Comparison of ENCODE assay signal across 10 cellular contexts in the genomic region with DNA sequence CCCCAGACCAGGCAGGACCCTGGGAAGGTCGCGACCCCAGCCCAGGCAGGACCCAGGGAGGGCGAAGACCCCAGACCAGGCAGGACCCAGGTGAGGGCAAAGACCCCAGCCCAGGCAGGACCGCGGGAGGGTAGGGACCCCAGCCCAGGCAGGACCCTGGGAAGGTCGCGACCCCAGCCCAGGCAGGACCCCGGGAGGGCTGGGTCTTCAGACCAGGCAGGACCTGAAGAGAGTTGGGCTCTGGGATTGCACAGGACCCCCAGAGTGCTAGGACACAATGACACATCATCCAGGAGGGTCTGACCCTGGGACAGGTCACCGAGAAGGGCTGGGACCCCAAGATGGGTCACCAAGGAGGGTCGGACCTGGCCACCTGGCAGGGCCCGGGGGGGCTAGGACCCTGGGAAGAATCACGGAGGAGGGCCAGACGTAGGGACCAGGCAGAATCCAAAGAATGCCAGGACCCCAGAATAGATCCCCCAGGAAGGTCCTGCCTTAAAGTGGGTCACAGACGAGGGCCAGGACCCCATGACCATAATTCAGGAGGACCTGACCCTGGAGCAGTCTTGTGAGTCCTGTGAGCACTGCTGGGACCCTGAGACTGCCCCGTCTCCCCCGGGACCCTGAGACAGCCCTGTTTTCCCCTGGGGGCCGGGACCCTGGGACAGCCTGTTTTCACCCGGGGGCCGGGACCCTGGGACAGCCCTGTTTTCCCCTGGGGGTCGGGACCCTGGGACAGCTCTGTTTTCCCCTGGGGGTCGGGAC. TPM values are rescaled to one million over a fixed set of nuclear protein-coding genes. Genes with fewer than 3 reads are reported as not detected.
DNase-seq lines count a peak whose midpoint lies in the region; ATAC-seq, FAIRE-seq and TF ChIP-seq lines count a peak whose summit lies in the region.
"Had no signal": no experiment of that assay in that cellular context is flagged by ENCODE, and none has a peak within 500 bp of the region (broad histone marks: within the 10 kb centered on the region; RNA-seq: fewer than 3 reads in every experiment).

No MANE protein-coding gene starts in this region.

- intact Hi-C loops in spleen (cut with DNase I; ENCODE audit: low total_unique reads) = no loop called here

- no peak overlapping the region for H2AFZ ChIP-seq in astrocyte (ENCODE audit: low read depth, low read length)

- peaks cover 57% of the 10 kb centered on the region for H3K79me2 ChIP-seq in astrocyte (ENCODE audit: insufficient read depth, low read length)

- no peaks in the 10 kb centered on the region for H3K9me3 ChIP-seq in astrocyte (ENCODE audit: insufficient read depth, low read depth, low read length)
- no peaks in the 10 kb centered on the region for H3K9me3 ChIP-seq in iPS-18a (ENCODE audit: control insufficient read depth, low read depth, low read length)
- no peaks in the 10 kb centered on the region for H3K9me3 ChIP-seq in spleen

- H4K20me1 ChIP-seq in astrocyte (ENCODE audit: insufficient read depth, low read length) = peaks cover 42% of the 10 kb centered on the region

- DNase-seq in H7 = no peak
- no peak for DNase-seq in astrocyte (ENCODE audit: low read depth)
- peak; percentile 77 for DNase-seq in spleen
- no peak for DNase-seq in NCI-H2227 treated with DMSO at 0.1 percent for 48 hours (lab: John Stamatoyannopoulos, UW)
- no peak for DNase-seq in activated CD8-positive, alpha-beta memory T cell treated with anti-CD3 and anti-CD28 coated beads, Interleukin-2, amount 50 U/mL, for 48 hours
- DNase-seq: KG1 had no signal

- no peak for ATAC-seq in HG03280 (IDR thresholded peaks at IDR 0.05; ENCODE audit: unreplicated experiment)
- no peak for ATAC-seq in activated CD4-positive, CD25-positive, alpha-beta regulatory T cell treated with anti-CD3 and anti-CD28 coated beads, Interleukin-2, amount 50 U/mL, for 24 hours
- ATAC-seq: activated naive CD4-positive, alpha-beta T cell treated with anti-CD3 and anti-CD28 coated beads, Interleukin-2, amount 50 U/mL, for 72 hours had no signal

- H3K27ac ChIP-seq in astrocyte (ENCODE audit: low read depth, low read length) (no peak overlapping the region), iPS-18a (ENCODE audit: low read length) (no peak overlapping the region), spleen (peak overlapping the region in 3 of 8 donors; percentile 21 to 97 (median 32))

- TF ChIP-seq CTCF in astrocyte (IDR thresholded peaks at IDR 0.05; ENCODE audit: insufficient read depth, low read depth, low read length) = no peak
- no peak for TF ChIP-seq CTCF in spleen (IDR thresholded peaks at IDR 0.05 in 8 of 11, conservative IDR thresholded peaks at IDR 0.05 in 3 of 11)

- H3K4me1 ChIP-seq in astrocyte (ENCODE audit: insufficient read depth, low read length) (peaks cover 10% of the 10 kb centered on the region), iPS-18a (ENCODE audit: control insufficient read depth, low read depth, low read length) (peaks cover 5% of the 10 kb centered on the region), spleen (peaks cover 12 to 72% (median 42%) of the 10 kb centered on the region in 6 donors)

- H3K9ac ChIP-seq in astrocyte (ENCODE audit: low read length) (peak overlapping the region; percentile 98), iPS-18a (ENCODE audit: low read length) (peak overlapping the region; percentile 4)

- H3K27me3 Mint-ChIP-seq in astrocyte (ENCODE audit: low read depth, unreplicated experiment) = peaks cover 3% of the 10 kb centered on the region

- H3K9me3 Mint-ChIP-seq in astrocyte (ENCODE audit: unreplicated experiment) = no peaks in the 10 kb centered on the region
- H3K9me3 Mint-ChIP-seq: activated naive CD4-positive, alpha-beta T cell treated with anti-CD3 and anti-CD28 coated beads, Interleukin-2, amount 50 U/mL, for 72 hours had no signal

- FAIRE-seq in astrocyte (lab: Jason Lieb, UNC) = no peak

- 46 to 77% (median 69%) methylated on average over 6 to 21 of the region's 21 CpGs for WGBS in spleen, 5 donors

- H3K36me3 ChIP-seq in H7 (replicated peaks; ENCODE audit: control insufficient read depth, insufficient read depth, low read length) (no peaks in the 10 kb centered on the region; the same call in 1 of the 2 replicates), astrocyte (ENCODE audit: insufficient read depth, low read length) (peaks cover 2% of the 10 kb centered on the region), iPS-18a (ENCODE audit: control insufficient read depth, low read depth, low read length) (no peaks in the 10 kb centered on the region), spleen (peaks cover 0 to 17% (median 0%) of the 10 kb centered on the region in 6 donors)

- H3K27ac Mint-ChIP-seq in astrocyte (ENCODE audit: unreplicated experiment) = no peak overlapping the region
- H3K27ac Mint-ChIP-seq: activated naive CD4-positive, alpha-beta T cell treated with anti-CD3 and anti-CD28 coated beads, Interleukin-2, amount 50 U/mL, for 72 hours had no signal

- H3K4me3 Mint-ChIP-seq in astrocyte (ENCODE audit: unreplicated experiment) = no peak overlapping the region

- H3K36me3 Mint-ChIP-seq in astrocyte (ENCODE audit: low read depth, unreplicated experiment) = peaks cover 5% of the 10 kb centered on the region
- H3K36me3 Mint-ChIP-seq: activated naive CD4-positive, alpha-beta T cell treated with anti-CD3 and anti-CD28 coated beads, Interleukin-2, amount 50 U/mL, for 72 hours had no signal

- H3K27me3 ChIP-seq in H7 (ENCODE audit: control insufficient read depth, insufficient read depth, low read length) (no peaks in the 10 kb centered on the region), astrocyte (ENCODE audit: insufficient read depth, low read length) (no peaks in the 10 kb centered on the region), iPS-18a (ENCODE audit: control insufficient read depth, insufficient read depth, low read length) (peaks cover 6% of the 10 kb centered on the region), spleen (replicated peaks in 1 of 7) (no peaks in the 10 kb centered on the region)

- H3K4me1 Mint-ChIP-seq in astrocyte (ENCODE audit: low read depth, unreplicated experiment) = peaks cover 13% of the 10 kb centered on the region

- H3K4me3 ChIP-seq in H7 (ENCODE audit: insufficient read depth, low read depth, low read length) (peak overlapping the region; percentile 19), astrocyte (ENCODE audit: insufficient read depth, low read depth, low read length) (peak overlapping the region; percentile 90), iPS-18a (ENCODE audit: low read length) (peak overlapping the region; percentile 87), spleen (peak overlapping the region in 6 of 8 donors; percentile 13 to 90 (median 63))

- no peak for TF ChIP-seq POLR2A in spleen (IDR thresholded peaks at IDR 0.05)

- H3K4me2 ChIP-seq in astrocyte (ENCODE audit: low read length) = peak overlapping the region; percentile 86

RNA-seq across cellular contexts. Expression of gene PCGF3, which starts 1.4 kb away (rescaled TPM):
- total RNA-seq in H7 (2014; rRNA removed; shearing (Covaris generic)) = 53.6 and 57.9 TPM in 2 replicates
- total RNA-seq in astrocyte (61.1 and 65.7 TPM in 2 replicates), spleen (100 to 1,000 TPM in 1 of 7 donors, 10 to 100 TPM in 6; 52.0 to 102 (median 80.3) TPM)
- polyA plus RNA-seq in spleen = 10 to 100 TPM; 29.7 to 84.2 (median 53.3) TPM

RNA-seq across cellular contexts. Expression of gene SLC49A3, which starts 18.1 kb away (rescaled TPM):
- 2.0 and 4.1 TPM in 2 replicates for total RNA-seq in H7 (2014; rRNA removed; shearing (Covaris generic))
- 6.2 and 9.2 TPM in 2 replicates for total RNA-seq in astrocyte
- total RNA-seq in spleen = 10 to 100 TPM; 11.2 to 28.8 (median 21.2) TPM
- polyA plus RNA-seq in spleen = 10 to 100 TPM in 2 of 3 donors, 1 to 10 TPM in 1; 5.6 to 19.3 (median 11.7) TPM

RNA-seq across cellular contexts. Expression of gene MYL5, which starts 32.7 kb away (rescaled TPM):
- 12.6 and 18.2 TPM in 2 replicates for total RNA-seq in H7 (2014; rRNA removed; shearing (Covaris generic))
- 17.5 and 21.9 TPM in 2 replicates for total RNA-seq in astrocyte
- 10 to 100 TPM in 6 of 7 donors, 1 to 10 TPM in 1; 9.2 to 28.2 (median 14.6) TPM for total RNA-seq in spleen
- polyA plus RNA-seq in spleen = 10 to 100 TPM; 18.9 to 32.6 (median 20.0) TPM

RNA-seq across cellular contexts. Expression of gene ATP5ME, which starts 32.9 kb away (rescaled TPM):
- 410 and 452 TPM in 2 replicates for total RNA-seq in H7 (2014; rRNA removed; shearing (Covaris generic))
- 255 and 263 TPM in 2 replicates for total RNA-seq in astrocyte
- total RNA-seq in spleen = 100 to 1,000 TPM in 4 of 7 donors, 10 to 100 TPM in 3; 51.7 to 187 (median 160) TPM
- polyA plus RNA-seq in spleen = 100 to 1,000 TPM; 444 to 497 (median 461) TPM

Comparison
In these comparisons a context has a peak if more than half of its experiments do, and no peak if none do; other contexts are left out.
1. H3K4me3 ChIP-seq: peak in every context shown above with its lines; median percentile 90 in astrocyte; 87 in iPS-18a; 63 in spleen; 19 in H7.